Comparison of ENCODE assay signal across 8 cellular contexts in the genomic region with DNA sequence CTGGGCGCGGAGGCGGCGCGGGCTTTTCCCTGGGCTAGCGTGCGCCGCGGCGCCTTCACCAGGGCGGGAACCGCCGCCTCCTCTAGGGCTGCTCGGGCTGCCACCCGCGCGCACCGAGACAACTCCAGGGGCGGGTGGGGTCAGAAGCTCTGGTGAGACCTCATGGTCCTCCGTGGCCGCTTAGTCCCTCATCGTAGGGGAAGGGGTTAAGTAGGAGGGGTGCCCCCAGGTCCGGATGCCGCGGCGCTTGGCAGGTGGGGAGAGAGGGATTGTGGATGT. TPM values are rescaled to one million over a fixed set of nuclear protein-coding genes. Genes with fewer than 3 reads are reported as not detected.
DNase-seq lines count a peak whose midpoint lies in the region; ATAC-seq, FAIRE-seq and TF ChIP-seq lines count a peak whose summit lies in the region.

No MANE protein-coding gene starts in this region.

- no peak overlapping the region for H3K4me2 ChIP-seq in OCI-LY7 (ENCODE audit: low read length)

- CTCF ChIA-PET in OCI-LY7 (lab: Charles Lee; ENCODE audit: unreplicated experiment) = no interaction called here

- no peaks in the 10 kb centered on the region for H3K79me2 ChIP-seq in OCI-LY7 (ENCODE audit: insufficient read depth, low read depth, low read length)

- TF ChIP-seq CTCF in C4-2B (conservative IDR thresholded peaks at IDR 0.05) = no peak
- no peak for TF ChIP-seq CTCF in mucosa of descending colon (IDR thresholded peaks at IDR 0.05)
- TF ChIP-seq CTCF in OCI-LY7 (conservative IDR thresholded peaks at IDR 0.05; ENCODE audit: low read length) = no peak

- DNase-seq in NCI-H526 (lab: John Stamatoyannopoulos, UW) (peak; percentile 45 to 67), mucosa of descending colon (peak in 2 of 3 donors; percentile 32 to 63), urothelium cell line (ENCODE audit: low spot score) (peak; percentile 33), NOMO-1 treated with DMSO at 0.1 percent for 48 hours (lab: John Stamatoyannopoulos, UW; ENCODE audit: unreplicated experiment) (no peak), OCI-LY7 (ENCODE audit: low spot score) (no peak)

- no peak overlapping the region for H3K4me3 ChIP-seq in endocrine pancreas (ENCODE audit: control insufficient read depth, insufficient read depth, low read length)
- peak overlapping the region; percentile 36 for H3K4me3 ChIP-seq in mucosa of descending colon
- no peak overlapping the region for H3K4me3 ChIP-seq in OCI-LY7 (ENCODE audit: low read depth, low read length, poor library complexity, severe bottlenecking)

- FAIRE-seq in urothelium cell line (lab: Jason Lieb, UNC) = no peak

- no peaks in the 10 kb centered on the region for H3K9me3 ChIP-seq in endocrine pancreas (ENCODE audit: control insufficient read depth, low read length)
- H3K9me3 ChIP-seq in mucosa of descending colon = no peaks in the 10 kb centered on the region
- no peaks in the 10 kb centered on the region for H3K9me3 ChIP-seq in OCI-LY7 (ENCODE audit: low read length)

- H3K36me3 ChIP-seq in endocrine pancreas (ENCODE audit: control insufficient read depth, insufficient read depth, low read length) (no peaks in the 10 kb centered on the region), mucosa of descending colon (ENCODE audit: low read depth) (no peaks in the 10 kb centered on the region), OCI-LY7 (ENCODE audit: insufficient read depth, low read length) (no peaks in the 10 kb centered on the region)

- H3K4me1 ChIP-seq in endocrine pancreas (ENCODE audit: control insufficient read depth, insufficient read depth, low read length) (no peaks in the 10 kb centered on the region), mucosa of descending colon (ENCODE audit: low read depth) (no peaks in the 10 kb centered on the region), OCI-LY7 (ENCODE audit: insufficient read depth, low read length, poor library complexity, severe bottlenecking) (no peaks in the 10 kb centered on the region)

- no peaks in the 10 kb centered on the region for H3K9me2 ChIP-seq in OCI-LY7 (ENCODE audit: insufficient read depth, low read length)

- intact Hi-C loops in mucosa of descending colon (cut with DNase I, micrococcal nuclease) (no loop called here), OCI-LY7 (cut with micrococcal nuclease; ENCODE audit: unreplicated experiment) (no loop called here)

- POLR2A ChIA-PET in OCI-LY7 (lab: Charles Lee) = no interaction called here

- BruUV-seq in OCI-LY7 (replicated peaks; lab: Mats Ljungman, UMichigan) = no TSS peak

- H3K27ac ChIP-seq in C4-2B = peak overlapping the region; percentile 44; the same call in 1 of the 2 replicates
- no peak overlapping the region for H3K27ac ChIP-seq in OCI-LY7 (ENCODE audit: low read depth, low read length, poor library complexity, severe bottlenecking)

- no peaks in the 10 kb centered on the region for H3K27me3 ChIP-seq in endocrine pancreas (ENCODE audit: control insufficient read depth, insufficient read depth, low read length)

- ATAC-seq in mucosa of descending colon (peak; percentile 63), GM18867 (IDR thresholded peaks at IDR 0.05; ENCODE audit: unreplicated experiment) (no peak)

- no peaks in the 10 kb centered on the region for H4K20me1 ChIP-seq in OCI-LY7 (ENCODE audit: insufficient read depth, low read length)

- peak overlapping the region; percentile 26 for H3K9ac ChIP-seq in endocrine pancreas (ENCODE audit: control insufficient read depth, insufficient read depth, low read length)

- H2AFZ ChIP-seq in OCI-LY7 (ENCODE audit: low read length) = no peak overlapping the region

RNA-seq across cellular contexts. Expression of gene SERTAD4, which starts 0.6 kb away (rescaled TPM):
- 10 to 100 TPM in 1 of 3 donors, 1 to 10 TPM in 2; 4.2 to 17.1 (median 6.0) TPM for total RNA-seq in mucosa of descending colon
- not detected in 2 replicates for total RNA-seq in OCI-LY7 (2014; rRNA removed; shearing (Covaris generic))
- not detected in 2 replicates for total RNA-seq in OCI-LY7 (2022)

Comparison
In these comparisons a context has a peak if more than half of its experiments do, and no peak if none do; other contexts are left out.
1. DNase-seq: peak in NCI-H526 (2 of 2), mucosa of descending colon (2 of 3) and urothelium cell line (single experiment); none in NOMO-1 treated with DMSO at 0.1 percent for 48 hours (single experiment) and OCI-LY7 (single experiment).
2. RNA of gene SERTAD4, which starts 0.6 kb away (total RNA-seq): 4.2 to 17.1 TPM in mucosa of descending colon; not detected in OCI-LY7; every median in the first group is over 4 times any median in the second.